18 cellular contexts compared by ENCODE assay signal in the genomic region with DNA sequence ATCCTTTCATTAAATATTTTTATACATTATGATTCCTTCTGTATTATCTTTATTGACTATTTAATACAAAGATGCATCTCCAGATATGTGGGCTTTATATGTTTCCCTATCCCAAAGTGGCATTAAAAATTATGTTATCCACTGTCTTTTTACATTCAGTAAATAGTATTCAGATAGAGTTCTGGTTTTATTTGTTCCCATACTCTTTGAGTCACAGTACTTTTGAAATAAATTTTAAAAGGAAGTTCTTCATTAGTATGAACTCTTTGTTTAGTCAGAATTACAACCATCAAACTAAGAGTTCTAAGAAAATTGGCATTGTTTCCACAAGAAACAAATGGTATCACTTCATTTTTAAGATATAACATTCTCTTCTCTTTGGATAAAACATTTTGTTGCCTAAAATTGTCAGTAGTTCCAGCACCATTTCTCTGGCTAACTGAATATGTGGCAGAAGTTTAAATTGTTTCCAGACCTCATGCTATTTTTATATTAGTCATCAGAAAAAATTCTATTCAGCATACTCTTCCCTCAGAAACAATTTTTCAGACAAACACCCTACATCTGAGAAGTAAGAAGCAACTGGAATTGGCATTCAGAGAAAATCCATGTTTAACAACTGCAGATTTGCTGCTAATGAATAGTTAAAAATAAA.
A peak's percentile ranks its signal among the peaks of the same experiment; 100 is the strongest.
DNase-seq lines count a peak whose midpoint lies in the region; ATAC-seq, FAIRE-seq and TF ChIP-seq lines count a peak whose summit lies in the region.
"Had no signal": no experiment of that assay in that cellular context is flagged by ENCODE, and none has a peak within 500 bp of the region (broad histone marks: within the 10 kb centered on the region; RNA-seq: fewer than 3 reads in every experiment).

No MANE protein-coding gene starts in this region.

- peak overlapping the region; percentile 81 for H3K9ac ChIP-seq in skeletal muscle satellite cell (ENCODE audit: low read depth, low read length)

- no peak overlapping the region for H3K27ac Mint-ChIP-seq in T-cell
- H3K27ac Mint-ChIP-seq: activated CD8-positive, alpha-beta T cell treated with anti-CD3 and anti-CD28 coated beads for 36 hours; CD14-positive monocyte; type B pancreatic cell had no signal

- DNase-seq in EL (peak; percentile 76), fibroblast of pulmonary artery (ENCODE audit: low read depth) (peak; percentile 72), NCI-H510A treated with DMSO at 0.1 percent for 48 hours (lab: John Stamatoyannopoulos, UW) (no peak), T-cell (no peak)
- no peak for DNase-seq in activated CD8-positive, alpha-beta memory T cell treated with anti-CD3 and anti-CD28 coated beads, Interleukin-2, amount 50 U/mL, for 48 hours
- DNase-seq: activated CD8-positive, alpha-beta T cell treated with anti-CD3 and anti-CD28 coated beads for 36 hours; activated gamma-delta T cell treated with Interleukin-2 at 50 U/mL for 16 hours; foreskin keratinocyte; midbrain; NCI-H2029 treated with DMSO at 0.1 percent for 48 hours; NCI-H82; posterior cingulate gyrus had no signal

- no peaks in the 10 kb centered on the region for H3K27me3 Mint-ChIP-seq in T-cell
- H3K27me3 Mint-ChIP-seq: activated CD8-positive, alpha-beta T cell treated with anti-CD3 and anti-CD28 coated beads for 36 hours; type B pancreatic cell had no signal

- H3K4me3 Mint-ChIP-seq in T-cell, result no peak overlapping the region
- H3K4me3 Mint-ChIP-seq: activated CD8-positive, alpha-beta T cell treated with anti-CD3 and anti-CD28 coated beads for 36 hours; CD14-positive monocyte; type B pancreatic cell had no signal

- FAIRE-seq in TTC549 (lab: Jason Lieb, UNC), result peak; percentile 31

- no peak for TF ChIP-seq CTCF in fibroblast of pulmonary artery (IDR thresholded peaks at IDR 0.05; ENCODE audit: low read length, missing control alignments)

- H3K4me2 ChIP-seq in skeletal muscle satellite cell (ENCODE audit: low read length), result peak overlapping the region; percentile 69

- H3K4me1 Mint-ChIP-seq in T-cell, result no peaks in the 10 kb centered on the region
- H3K4me1 Mint-ChIP-seq: CD14-positive monocyte had no signal

- H3K36me3 ChIP-seq in skeletal muscle satellite cell (ENCODE audit: insufficient read depth, low read length), result no peaks in the 10 kb centered on the region

- H3K9me3 Mint-ChIP-seq in T-cell, result peaks cover 6 to 9% (median 8%) of the 10 kb centered on the region in 3 donors

- no peaks in the 10 kb centered on the region for H3K9me3 ChIP-seq in skeletal muscle satellite cell (replicated peaks; ENCODE audit: low read length)

- no peaks in the 10 kb centered on the region for H3K27me3 ChIP-seq in skeletal muscle satellite cell (ENCODE audit: control insufficient read depth, insufficient read depth, low read length)
- H3K27me3 ChIP-seq: foreskin keratinocyte had no signal

- no peak overlapping the region for H3K4me3 ChIP-seq in fibroblast of pulmonary artery (replicated peaks; ENCODE audit: low read depth, low read length)
- no peak overlapping the region for H3K4me3 ChIP-seq in skeletal muscle satellite cell (ENCODE audit: low read length)

- ATAC-seq in GM18907 (IDR thresholded peaks at IDR 0.05; ENCODE audit: unreplicated experiment) (no peak), T-cell (replicated peaks in 1 of 4) (no peak)
- ATAC-seq: activated CD8-positive, alpha-beta T cell treated with anti-CD3 and anti-CD28 coated beads for 36 hours; foreskin keratinocyte; Right ventricle myocardium inferior had no signal

- CTCF ChIA-PET in T-cell (lab: Charles Lee), result no interaction called here

- POLR2A ChIA-PET in T-cell (lab: Charles Lee), result no interaction called here

- peaks cover 5% of the 10 kb centered on the region for H3K36me3 Mint-ChIP-seq in T-cell
- H3K36me3 Mint-ChIP-seq: CD14-positive monocyte, type B pancreatic cell had no signal

- peaks cover 22% of the 10 kb centered on the region for H3K4me1 ChIP-seq in skeletal muscle satellite cell (ENCODE audit: control insufficient read depth, insufficient read depth, low read length)
- H3K4me1 ChIP-seq: foreskin keratinocyte had no signal

Comparison
In these comparisons a context has a peak if more than half of its experiments do, and no peak if none do; other contexts are left out.
1. DNase-seq: peak in EL (single experiment) and fibroblast of pulmonary artery (single experiment); none in NCI-H510A treated with DMSO at 0.1 percent for 48 hours (single experiment), activated CD8-positive, alpha-beta memory T cell treated with anti-CD3 and anti-CD28 coated beads, Interleukin-2, amount 50 U/mL, for 48 hours (single experiment) and T-cell (0 of 34).